Comparison of ENCODE assay signal across 19 cellular contexts in genomic region chr22:40001800-40002577, GRCh38. TPM values are rescaled to one million over a fixed set of nuclear protein-coding genes. Genes with fewer than 3 reads are reported as not detected.
DNase-seq lines count a peak whose midpoint lies in the region; ATAC-seq and TF ChIP-seq lines count a peak whose summit lies in the region.
"Had no signal": no experiment of that assay in that cellular context is flagged by ENCODE, and none has a peak within 500 bp of the region (broad histone marks: within the 10 kb centered on the region; RNA-seq: fewer than 3 reads in every experiment).

No MANE protein-coding gene starts in this region.

- H3K4me3 ChIP-seq in HEK293 (ENCODE audit: low read depth, low read length) (no peak overlapping the region), SK-N-MC (peak overlapping the region; percentile 31), esophagus squamous epithelium (no peak overlapping the region), neuronal stem cell (ENCODE audit: low read length in 2 of 2) (no peak overlapping the region)
- H3K4me3 ChIP-seq: Peyer's patch, sigmoid colon had no signal

- TF ChIP-seq POLR2A in esophagus squamous epithelium (IDR thresholded peaks at IDR 0.05): no peak

- H3K9ac ChIP-seq in SK-N-MC (ENCODE audit: insufficient read length) (peak overlapping the region; percentile 0), neuronal stem cell (ENCODE audit: low read depth, low read length, poor library complexity) (no peak overlapping the region)

- 42 to 45% methylated on average over 6 to 9 of the region's 14 CpGs for WGBS in esophagus squamous epithelium, 2 donors
- whole genome bisulfite sequencing in neuronal stem cell (ENCODE audit: extremely low coverage in 2 of 2, insufficient read length in 2 of 2, insufficient replicate concordance in 1 of 2), 2 donors: no CpG with 5 or more reads among the region's 14 CpGs

- H2AFZ ChIP-seq in neuronal stem cell (ENCODE audit: low read length): no peak overlapping the region

- H3K23ac ChIP-seq in neuronal stem cell (ENCODE audit: low read depth, low read length, poor library complexity): no peak overlapping the region

- 0 out of 2 replicates have a peak, but pooled peaks cover 7% of the 10 kb centered on the region for H3K4me1 ChIP-seq in HEK293 (ENCODE audit: control insufficient read depth, insufficient read depth, low read length)
- H3K4me1 ChIP-seq in esophagus squamous epithelium: peaks cover 30 to 100% (median 62%) of the 10 kb centered on the region in 3 donors
- peaks cover 24 to 54% of the 10 kb centered on the region in 2 donors for H3K4me1 ChIP-seq in neuronal stem cell (ENCODE audit: control insufficient read depth in 2 of 2, insufficient read depth in 1 of 2, low read depth in 1 of 2, low read length in 2 of 2)

- CTCF ChIA-PET in HEK293 (lab: Yijun Ruan, JAX): interaction anchor here (0.6 to 3.7 kb wide), 4 partner anchors 11 to 26 kb away, joined by 3 to 22 read pairs (median 3); no protein-coding TSS in a partner anchor

- no peak overlapping the region for H3K27ac ChIP-seq in HEK293 (ENCODE audit: extremely low read depth, low read depth, low read length)
- peak overlapping the region; percentile 49 for H3K27ac ChIP-seq in SK-N-MC
- H3K27ac ChIP-seq in esophagus squamous epithelium: peak overlapping the region; percentile 53 to 94 (median 78)
- no peak overlapping the region for H3K27ac ChIP-seq in neuronal stem cell (replicated peaks; ENCODE audit: low read length)
- H3K27ac ChIP-seq: Peyer's patch had no signal

- no peak overlapping the region for H3K14ac ChIP-seq in neuronal stem cell (ENCODE audit: low read length)

- H3K27me3 ChIP-seq in esophagus squamous epithelium: peaks cover 0 to 9% (median 0%) of the 10 kb centered on the region in 4 donors
- H3K27me3 ChIP-seq in neuronal stem cell (ENCODE audit: control insufficient read depth in 3 of 3, insufficient read depth in 3 of 3, low read depth in 1 of 3, low read length in 3 of 3): peaks cover 0 to 36% (median 0%) of the 10 kb centered on the region in 3 experiments
- H3K27me3 ChIP-seq: Peyer's patch had no signal

- no peak overlapping the region for H3K4me2 ChIP-seq in neuronal stem cell (ENCODE audit: insufficient read depth, low read length, poor library complexity, severe bottlenecking)

- H3K9me3 ChIP-seq in HEK293 (ENCODE audit: control insufficient read depth, insufficient read depth, low read depth, low read length) (no peaks in the 10 kb centered on the region), SK-N-MC (ENCODE audit: low read depth, low read length) (no peaks in the 10 kb centered on the region), esophagus squamous epithelium (no peaks in the 10 kb centered on the region), neuronal stem cell (replicated peaks in 1 of 2; ENCODE audit: control insufficient read depth in 2 of 2, insufficient read depth in 1 of 2, low read depth in 1 of 2, low read length in 2 of 2) (peaks cover 0 to 2% of the 10 kb centered on the region in 2 donors)
- H3K9me3 ChIP-seq: Peyer's patch, sigmoid colon had no signal

- H2AK5ac ChIP-seq in neuronal stem cell (ENCODE audit: low read depth, low read length): peak overlapping the region; percentile 73

- DNase-seq in SK-N-MC (ENCODE audit: low read depth, low spot score): peak; percentile 60
- DNase-seq in esophagus squamous epithelium (lab: John Stamatoyannopoulos, UW): no peak
- no peak for DNase-seq in neuronal stem cell (ENCODE audit: low spot score)
- no peak for DNase-seq in cerebellar cortex (ENCODE audit: low spot score)
- no peak for DNase-seq in hepatic stellate cell (ENCODE audit: low spot score)
- no peak for DNase-seq in activated CD4-positive, alpha-beta T cell treated with anti-CD3 and anti-CD28 coated beads, Interleukin-2, amount 50 U/mL, for 4 hours
- DNase-seq: activated CD4-positive, CD25-positive, alpha-beta regulatory T cell; anterior cingulate cortex; Calu3; HCEC 1CT; IMR-90; NCI-H2107; sigmoid colon; stimulated activated CD4-positive, alpha-beta T cell treated with anti-CD3 and anti-CD28 coated beads, Interleukin-2, amount 100 ng/mL, for 48 hours; substantia nigra had no signal

- intact Hi-C loops in esophagus squamous epithelium (cut with DNase I): no loop called here

- H3K18ac ChIP-seq in neuronal stem cell (ENCODE audit: low read length): peak overlapping the region; percentile 73

- no peak overlapping the region for H2BK120ac ChIP-seq in neuronal stem cell (ENCODE audit: low read depth, low read length)

- H3K79me1 ChIP-seq in neuronal stem cell (ENCODE audit: low read depth, low read length): no peaks in the 10 kb centered on the region

- no peak for TF ChIP-seq CTCF in HEK293 (tag by site-specific recombination; IDR thresholded peaks at IDR 0.05)
- no peak for TF ChIP-seq CTCF in esophagus squamous epithelium (IDR thresholded peaks at IDR 0.05)

- POLR2A ChIA-PET in HEK293 (lab: Yijun Ruan, JAX): no interaction called here

- H4K91ac ChIP-seq in neuronal stem cell (ENCODE audit: low read depth, low read length, poor library complexity): peak overlapping the region; percentile 27

- H2BK5ac ChIP-seq in neuronal stem cell (ENCODE audit: low read length): no peak overlapping the region

- no peak for ATAC-seq in GM18907 (IDR thresholded peaks at IDR 0.05; ENCODE audit: unreplicated experiment)

- H3K36me3 ChIP-seq in HEK293 (ENCODE audit: control insufficient read depth in 2 of 2, insufficient read depth in 1 of 2, low read length in 2 of 2): no peaks in the 10 kb centered on the region
- no peaks in the 10 kb centered on the region for H3K36me3 ChIP-seq in SK-N-MC (ENCODE audit: insufficient read depth, low read length)
- H3K36me3 ChIP-seq in esophagus squamous epithelium: peaks cover 0 to 10% (median 0%) of the 10 kb centered on the region in 3 donors
- no peaks in the 10 kb centered on the region for H3K36me3 ChIP-seq in neuronal stem cell (replicated peaks in 1 of 2; ENCODE audit: control insufficient read depth in 2 of 2, insufficient read depth in 2 of 2, low read length in 2 of 2)
- H3K36me3 ChIP-seq: Peyer's patch, sigmoid colon had no signal

- no peak overlapping the region for H2BK12ac ChIP-seq in neuronal stem cell (ENCODE audit: low read length)

- no peak overlapping the region for H3K4ac ChIP-seq in neuronal stem cell (ENCODE audit: low read length)

- no peak overlapping the region for H2BK15ac ChIP-seq in neuronal stem cell (ENCODE audit: low read length)

- H4K8ac ChIP-seq in neuronal stem cell (ENCODE audit: low read depth, low read length): no peak overlapping the region

TF ChIP-seq in HEK293, 187 proteins besides CTCF, POLR2A, EP300 and RAD21 (continues in another document):
- TF ChIP-seq KLF1 (tag by site-specific recombination; IDR thresholded peaks at IDR 0.05) (peak; percentile 63), PATZ1 (tag by site-specific recombination; IDR thresholded peaks at IDR 0.05) (peak; percentile 60; the same call in 1 of the 2 replicates), SCRT2 (tag by site-specific recombination; IDR thresholded peaks at IDR 0.05) (no peak), HOXA7 (CRISPR knock-in tag; IDR thresholded peaks at IDR 0.05; ENCODE audit: borderline replicate concordance) (no peak), WT1 (tag by site-specific recombination; IDR thresholded peaks at IDR 0.05) (no peak), PRDM10 (tag by site-specific recombination; IDR thresholded peaks at IDR 0.05) (peak; percentile 38), ZNF701 (tag by site-specific recombination; IDR thresholded peaks at IDR 0.05) (no peak)

RNA-seq across cellular contexts. Expression of gene FAM83F, which starts 7.2 kb away (rescaled TPM):
- total RNA-seq in esophagus squamous epithelium: 10 to 100 TPM; 25.5 to 39.2 (median 29.6) TPM
- 0.03 TPM for polyA plus RNA-seq in neuronal stem cell (2013, experiment 1 of 2)
- polyA plus RNA-seq in neuronal stem cell (2013, experiment 2 of 2): 0.04 TPM
- total RNA-seq: IMR-90 had no signal
- polyA plus RNA-seq: IMR-90 had no signal

RNA-seq across cellular contexts. Expression of gene TMA7B, which starts 41.8 kb away (rescaled TPM):
- total RNA-seq in esophagus squamous epithelium: not detected
- not detected for polyA plus RNA-seq in neuronal stem cell (2013, experiment 1 of 2)
- not detected for polyA plus RNA-seq in neuronal stem cell (2013, experiment 2 of 2)
- total RNA-seq: Calu3, cerebellum, IMR-90, Peyer's patch, sigmoid colon had no signal
- polyA plus RNA-seq: IMR-90 had no signal

Comparison
In these comparisons a context has a peak if more than half of its experiments do, and no peak if none do; other contexts are left out.
1. H3K27ac ChIP-seq: peak in SK-N-MC (single experiment) and esophagus squamous epithelium (4 of 4); none in HEK293 (single experiment) and neuronal stem cell (single experiment).